In the genomic region with DNA sequence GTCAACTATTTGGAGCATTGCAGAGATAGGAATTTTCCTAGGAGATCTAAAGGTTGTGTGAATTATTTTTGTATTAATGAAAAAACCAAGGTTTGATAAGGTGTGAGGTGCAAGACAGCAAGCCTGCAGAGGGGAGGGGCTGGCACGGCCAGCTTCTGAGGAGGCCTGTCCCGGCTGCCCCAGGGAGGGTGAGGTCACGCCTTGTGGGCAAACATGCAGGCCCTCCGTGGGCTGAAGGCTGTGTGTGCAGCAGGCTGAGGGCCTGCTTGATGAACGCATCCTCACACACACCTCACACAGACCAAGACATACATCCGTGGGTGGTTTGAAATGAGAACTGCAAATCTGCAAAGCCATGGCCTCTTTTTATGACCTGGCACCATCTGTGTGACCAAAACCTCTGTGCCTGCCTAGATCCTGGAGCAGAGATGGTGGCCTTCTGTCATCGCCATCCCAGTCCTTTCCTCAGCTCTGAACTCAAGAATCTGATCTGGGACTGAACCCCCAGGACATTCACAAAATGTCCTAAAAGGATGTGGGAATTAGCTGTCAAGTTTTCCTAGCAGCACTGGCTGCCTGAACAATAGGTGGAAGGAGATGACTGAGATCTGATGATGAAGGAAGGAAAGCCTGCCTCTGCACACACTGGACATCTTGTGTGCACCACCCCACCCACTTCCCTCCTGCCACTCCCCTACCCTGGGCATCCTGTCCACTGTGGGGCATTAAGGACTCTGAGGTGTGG, we compare ENCODE assay signal across 1 cellular context.
TF ChIP-seq lines count a peak whose summit lies in the region.

No MANE protein-coding gene starts in this region.

TF ChIP-seq in GM23338, 12 proteins besides CTCF, POLR2A, EP300 and RAD21 (continued from another document):
- TF ChIP-seq ZNF462 (CRISPR knock-in tag; IDR thresholded peaks at IDR 0.05) (no peak), CREB1 (CRISPR knock-in tag; IDR thresholded peaks at IDR 0.05; ENCODE audit: low read depth) (no peak), ZNF114 (CRISPR knock-in tag; IDR thresholded peaks at IDR 0.05) (no peak), ETS1 (IDR thresholded peaks at IDR 0.05) (no peak), ZNF331 (CRISPR knock-in tag; IDR thresholded peaks at IDR 0.05; ENCODE audit: low read depth) (no peak), NANOG (IDR thresholded peaks at IDR 0.05; ENCODE audit: borderline replicate concordance) (no peak), EZH2 (IDR thresholded peaks at IDR 0.05; ENCODE audit: low read depth, unreplicated experiment) (no peak), POLR2AphosphoS5 (IDR thresholded peaks at IDR 0.05; ENCODE audit: low read depth) (no peak)
